In genomic region chr7:94706991-94707390, GRCh38 we compare ENCODE assay signal across 30 cellular contexts.
"Had no signal": no experiment of that assay in that cellular context is flagged by ENCODE, and none has a peak within 500 bp of the region (broad histone marks: within the 10 kb centered on the region; RNA-seq: fewer than 3 reads in every experiment).

No MANE protein-coding gene starts in this region.

- H3K4me3 ChIP-seq: cardiac muscle cell, PC-9 had no signal

- H3K27ac ChIP-seq: brain microvascular endothelial cell, cardiac muscle cell, KMS-11, PC-9, WERI-Rb-1 had no signal

- DNase-seq: activated CD4-positive, alpha-beta memory T cell treated with anti-CD3 and anti-CD28 coated beads, Interleukin-2, amount 10 ng/mL, durations not matched to agents 7 days and 5 days; activated CD4-positive, alpha-beta T cell treated with anti-CD3 and anti-CD28 coated beads for 1 hour; activated CD4-positive, alpha-beta T cell treated with anti-CD3 and anti-CD28 coated beads for 48 hours; activated CD4-positive, CD25-positive, alpha-beta regulatory T cell; activated effector memory CD4-positive, alpha-beta T cell treated with anti-CD3 and anti-CD28 coated beads, Interleukin-2, amount 50 U/mL, for 16 hours; activated naive CD4-positive, alpha-beta T cell; activated naive CD4-positive, alpha-beta T cell treated with anti-CD3 and anti-CD28 coated beads, Interleukin-2, amount 50 U/mL, for 16 hours; activated naive CD8-positive, alpha-beta T cell treated with anti-CD3 and anti-CD28 coated beads for 36 hours; activated T-cell treated with anti-CD3 and anti-CD28 coated beads, Interleukin-2, amount 50 U/mL, for 1 hour; activated T-cell treated with anti-CD3 and anti-CD28 coated beads, Interleukin-2, amount 50 U/mL, for 72 hours; amniotic stem cell; aorta; brain microvascular endothelial cell; NCI-H1105; NCI-H1436; NCI-H1694; NCI-H1930; NCI-H2081 treated with DMSO at 0.1 percent for 48 hours; NCI-H226; NCI-H524 treated with DMSO at 0.1 percent for 48 hours; NK-92 treated with Interleukin-12 subunit alpha and Interleukin-12 subunit beta, amount 100 ng/mL, for 24 hours; PC-9; Right ventricle myocardium superior; SW 1271; T-helper 1 cell; T1000; WERI-Rb-1 had no signal

- ATAC-seq: activated T-cell treated with anti-CD3 and anti-CD28 coated beads, Interleukin-2, amount 50 U/mL, for 72 hours; activated T-helper 17 cell treated with anti-CD3 and anti-CD28 coated beads, Interleukin-2, amount 50 U/mL, for 72 hours had no signal

- H3K9ac ChIP-seq: KMS-11 had no signal

- H3K36me3 ChIP-seq: brain microvascular endothelial cell, cardiac muscle cell, WERI-Rb-1 had no signal

- H3K27me3 ChIP-seq: brain microvascular endothelial cell, cardiac muscle cell had no signal

- H2AFZ ChIP-seq: PC-9 had no signal

- H3K4me2 ChIP-seq: KMS-11, PC-9 had no signal
